ENCODE assay signal across 19 cellular contexts in genomic region chr7:51680594-51681409, GRCh38.
"Had no signal": no experiment of that assay in that cellular context is flagged by ENCODE, and none has a peak within 500 bp of the region (broad histone marks: within the 10 kb centered on the region; RNA-seq: fewer than 3 reads in every experiment).

No MANE protein-coding gene starts in this region.

- DNase-seq: activated CD4-positive, alpha-beta T cell treated with anti-CD3 and anti-CD28 coated beads for 48 hours; activated CD4-positive, CD25-positive, alpha-beta regulatory T cell; activated CD8-positive, alpha-beta T cell treated with anti-CD3 and anti-CD28 coated beads, Interleukin-2, amount 10 ng/mL, durations not matched to agents 7 days and 5 days; activated naive CD4-positive, alpha-beta T cell treated with anti-CD3 and anti-CD28 coated beads for 36 hours; activated T-cell treated with anti-CD3 and anti-CD28 coated beads, Interleukin-2, amount 50 U/mL, for 24 hours; caudate nucleus; dorsolateral prefrontal cortex; endodermal cell; foreskin melanocyte; kidney; left ventricle myocardium inferior; mammary epithelial cell; midbrain; stimulated activated CD4-positive, alpha-beta T cell treated with anti-CD3 and anti-CD28 coated beads, Interleukin-4, amount 100 ng/mL, for 24 hours; stomach; upper lobe of left lung had no signal

- ATAC-seq: activated CD8-positive, alpha-beta T cell treated with anti-CD3 and anti-CD28 coated beads, Interleukin-2, amount 10 ng/mL, durations not matched to agents 7 days and 5 days; sciatic nerve; stimulated activated effector memory CD8-positive, alpha-beta T cell treated with anti-CD3 and anti-CD28 coated beads, Interleukin-12 subunit alpha, Interleukin-12 subunit beta, amount 100 ng/mL, for 72 hours had no signal

- H3K27ac ChIP-seq: dorsolateral prefrontal cortex, epithelial cell of prostate, left ventricle myocardium inferior, stomach, upper lobe of left lung had no signal

- H3K27me3 ChIP-seq: dorsolateral prefrontal cortex, stomach, upper lobe of left lung had no signal

- H3K4me3 ChIP-seq: dorsolateral prefrontal cortex, left ventricle myocardium inferior, stomach, upper lobe of left lung had no signal

- H3K4me1 ChIP-seq: left ventricle myocardium inferior, stomach, upper lobe of left lung had no signal

- H3K36me3 ChIP-seq: left ventricle myocardium inferior, stomach, upper lobe of left lung had no signal

- H3K9me3 ChIP-seq: stomach, upper lobe of left lung had no signal
